9 cellular contexts compared by ENCODE assay signal in the genomic region with DNA sequence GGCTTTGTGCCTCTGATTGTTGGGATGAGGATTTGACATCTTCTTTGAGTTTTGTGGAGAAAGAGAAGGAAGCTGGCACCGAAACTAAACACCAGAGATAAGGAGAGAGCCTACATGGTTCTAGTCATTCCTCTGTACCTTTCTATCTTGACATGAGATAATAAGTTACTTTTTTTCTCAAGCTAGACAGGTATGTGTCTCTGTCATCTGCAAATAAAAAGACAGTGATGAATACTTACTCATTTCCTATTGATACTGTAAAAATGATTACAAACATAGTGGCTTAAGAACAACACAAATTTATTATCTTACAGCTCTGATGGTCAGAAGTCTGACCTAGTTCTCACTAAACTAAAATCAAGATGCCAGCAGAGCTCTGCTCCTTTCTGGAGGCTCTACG.
"Had no signal": no experiment of that assay in that cellular context is flagged by ENCODE, and none has a peak within 500 bp of the region (broad histone marks: within the 10 kb centered on the region; RNA-seq: fewer than 3 reads in every experiment).

No MANE protein-coding gene starts in this region.

- H3K4me1 ChIP-seq: HAP-1 had no signal

- H3K4me3 ChIP-seq: HAP-1 had no signal

- H3K4me2 ChIP-seq: KMS-11 had no signal

- H3K27ac ChIP-seq: HL-60, KMS-11 had no signal

- H3K9me3 ChIP-seq: HAP-1 had no signal

- FAIRE-seq: HepG2 had no signal

- H3K9ac ChIP-seq: KMS-11 had no signal

- DNase-seq: GOT3, H7, HFFc6, KBM-7 had no signal

- ATAC-seq: HCT116, HepG2 had no signal

- H3K36me3 ChIP-seq: HAP-1 had no signal
